Comparison of ENCODE assay signal across 15 cellular contexts in genomic region chr15:98522127-98522526, GRCh38.
A peak's percentile ranks its signal among the peaks of the same experiment; 100 is the strongest.
DNase-seq lines count a peak whose midpoint lies in the region; ATAC-seq, FAIRE-seq and TF ChIP-seq lines count a peak whose summit lies in the region.
"Had no signal": no experiment of that assay in that cellular context is flagged by ENCODE, and none has a peak within 500 bp of the region (broad histone marks: within the 10 kb centered on the region; RNA-seq: fewer than 3 reads in every experiment).

No MANE protein-coding gene starts in this region.

- TF ChIP-seq EP300 in K562 (IDR thresholded peaks at IDR 0.05; ENCODE audit: low read length), result no peak

- no peak overlapping the region for H2BK120ac ChIP-seq in trophoblast cell (ENCODE audit: insufficient read depth, low read length, poor library complexity)

- H3K14ac ChIP-seq in trophoblast cell (ENCODE audit: low read length), result no peak overlapping the region

- no peak for ATAC-seq in K562

- no peak overlapping the region for H2BK12ac ChIP-seq in trophoblast cell (ENCODE audit: low read length)

- intact Hi-C loops in K562 (cut with micrococcal nuclease), result no loop called here

- peaks cover 6% of the 10 kb centered on the region in 2 experiments; a peak in 3 of 5 replicates for H3K27me3 ChIP-seq in K562 (ENCODE audit: control insufficient read depth in 2 of 2, insufficient read depth in 2 of 2, low read length in 2 of 2)
- H3K27me3 ChIP-seq in trophoblast cell (ENCODE audit: insufficient read depth, low read length), result no peaks in the 10 kb centered on the region

- H4K20me1 ChIP-seq in K562 (replicated peaks; ENCODE audit: control insufficient read depth, insufficient read depth, low read length), result no peaks in the 10 kb centered on the region

- H4K12ac ChIP-seq in trophoblast cell (ENCODE audit: low read depth, low read length), result no peak overlapping the region

- no peak overlapping the region for H3K4ac ChIP-seq in trophoblast cell (ENCODE audit: low read depth, low read length)

- no peaks in the 10 kb centered on the region for H3K79me1 ChIP-seq in trophoblast cell (ENCODE audit: low read length)

- H3K36me3 Mint-ChIP-seq in T-helper 2 cell treated with Interferon-gamma antibody and Interleukin-4, amounts not matched to agents 5 μg/mL and 100 μg/mL, for 36 hours (ENCODE audit: low read depth), result no peaks in the 10 kb centered on the region

- in situ Hi-C loops in K562 (cut with MboI), result no loop called here

- H3K4me1 Mint-ChIP-seq in T-helper 2 cell treated with Interferon-gamma antibody and Interleukin-4, amounts not matched to agents 5 μg/mL and 100 μg/mL, for 36 hours (ENCODE audit: low read depth), result peaks cover 6% of the 10 kb centered on the region

- no peak overlapping the region for H2AK5ac ChIP-seq in trophoblast cell (ENCODE audit: low read length)

- no peaks in the 10 kb centered on the region for H3K9me3 Mint-ChIP-seq in T-helper 2 cell treated with Interferon-gamma antibody and Interleukin-4, amounts not matched to agents 5 μg/mL and 100 μg/mL, for 36 hours
- H3K9me3 Mint-ChIP-seq: CD4-positive, alpha-beta T cell; H9 had no signal

- no peak overlapping the region for H3K4me3 Mint-ChIP-seq in T-helper 2 cell treated with Interferon-gamma antibody and Interleukin-4, amounts not matched to agents 5 μg/mL and 100 μg/mL, for 36 hours
- H3K4me3 Mint-ChIP-seq: CD4-positive, alpha-beta T cell; H9 had no signal

- H3K4me2 ChIP-seq in K562 (ENCODE audit: insufficient read depth, low read length), result no peak overlapping the region
- H3K4me2 ChIP-seq in trophoblast cell (ENCODE audit: low read length), result no peak overlapping the region

- H2BK5ac ChIP-seq in trophoblast cell (ENCODE audit: low read depth, low read length, poor library complexity), result no peak overlapping the region

- H3K27ac ChIP-seq in K562 (ENCODE audit: extremely low read depth, low read depth, low read length) (no peak overlapping the region), trophoblast cell (ENCODE audit: low read depth, low read length) (no peak overlapping the region)
- H3K27ac ChIP-seq: C4-2B had no signal

- no peak overlapping the region for H3K23ac ChIP-seq in trophoblast cell (ENCODE audit: low read length)

- H3K18ac ChIP-seq in trophoblast cell (ENCODE audit: low read length), result no peak overlapping the region

- FAIRE-seq in K562 (lab: Jason Lieb, UNC), result no peak
- FAIRE-seq: A204.1, GM19239, H1 had no signal

- H3K9ac ChIP-seq in K562 (ENCODE audit: insufficient read depth in 1 of 2, low read depth in 2 of 2, low read length in 2 of 2) (no peak overlapping the region), trophoblast cell (ENCODE audit: low read length) (no peak overlapping the region)

- no peak overlapping the region for H3K27ac Mint-ChIP-seq in T-helper 2 cell treated with Interferon-gamma antibody and Interleukin-4, amounts not matched to agents 5 μg/mL and 100 μg/mL, for 36 hours
- H3K27ac Mint-ChIP-seq: CD4-positive, alpha-beta T cell; H9 had no signal

- no peak for TF ChIP-seq POLR2A in K562 (conservative IDR thresholded peaks at IDR 0.05)

- H2AFZ ChIP-seq in K562 (ENCODE audit: low read depth, low read length), result no peak overlapping the region
- no peak overlapping the region for H2AFZ ChIP-seq in trophoblast cell (ENCODE audit: insufficient read depth, low read length, poor library complexity)

- TF ChIP-seq RAD21 in K562 (CRISPR knock-in tag; conservative IDR thresholded peaks at IDR 0.05 in 1 of 2, IDR thresholded peaks at IDR 0.05 in 1 of 2), result no peak

- WGBS in K562 (ENCODE audit: insufficient coverage, low coverage, missing lambda C conversion rate), result 0% methylated on average over 5 of the region's 5 CpGs
- no CpG with 5 or more reads among the region's 5 CpGs for WGBS in trophoblast cell (ENCODE audit: extremely low coverage, insufficient coverage, insufficient read length)

- H3K36me3 ChIP-seq in K562 (ENCODE audit: control insufficient read depth, insufficient read depth, low read length) (no peaks in the 10 kb centered on the region), trophoblast cell (ENCODE audit: control insufficient read depth in 1 of 2, insufficient read depth in 2 of 2, low read length in 2 of 2) (no peaks in the 10 kb centered on the region)

- H3K79me2 ChIP-seq in K562 (ENCODE audit: control insufficient read depth, insufficient read depth, low read length), result no peaks in the 10 kb centered on the region
- no peaks in the 10 kb centered on the region for H3K79me2 ChIP-seq in trophoblast cell (ENCODE audit: control insufficient read depth, insufficient read depth, low read length, poor library complexity)

- H3K4me3 ChIP-seq in K562 (no peak overlapping the region), trophoblast cell (ENCODE audit: low read depth, low read length) (peak overlapping the region; percentile 28)

- no peak for TF ChIP-seq CTCF in K562 (IDR thresholded peaks at IDR 0.05 in 2 of 3, conservative IDR thresholded peaks at IDR 0.05 in 1 of 3; ENCODE audit: insufficient read depth in 2 of 3, low read depth in 1 of 3, low read length in 3 of 3)

- POLR2A ChIA-PET in K562 (lab: Yijun Ruan, JAX), result no interaction called here

- CTCF ChIA-PET in K562 (lab: Yijun Ruan, JAX; ENCODE audit: low intra/inter-chr PET ratio), result interaction anchor here (0.6 kb wide), 1 partner anchor 451 kb away, joined by 3 read pairs; no protein-coding TSS in a partner anchor

- H4K8ac ChIP-seq in trophoblast cell (ENCODE audit: low read depth, low read length), result no peak overlapping the region

- BruUV-seq in K562 (replicated peaks; lab: Mats Ljungman, UMichigan), result no TSS peak

- no peak overlapping the region for H4K91ac ChIP-seq in trophoblast cell (ENCODE audit: low read depth, low read length)

- H3K27me3 Mint-ChIP-seq in T-helper 2 cell treated with Interferon-gamma antibody and Interleukin-4, amounts not matched to agents 5 μg/mL and 100 μg/mL, for 36 hours (ENCODE audit: low read depth), result no peaks in the 10 kb centered on the region

- H3K9me3 ChIP-seq in K562 (replicated peaks; ENCODE audit: control insufficient read depth, insufficient read depth, low read depth, low read length) (no peaks in the 10 kb centered on the region), trophoblast cell (ENCODE audit: insufficient read depth, low read depth, low read length) (no peaks in the 10 kb centered on the region)

- H3K9me1 ChIP-seq in K562 (ENCODE audit: control insufficient read depth, insufficient read depth, low read length), result no peaks in the 10 kb centered on the region

- DNase-seq in D341Med (ENCODE audit: low spot score) (peak; percentile 11), K562 (ENCODE audit: extremely low read depth in 1 of 4, low spot score in 3 of 4) (no peak), trophoblast cell (no peak), hippocampal formation (lab: John Stamatoyannopoulos, UW) (no peak)
- DNase-seq in T-helper 2 cell treated with Interferon-gamma antibody and Interleukin-4, amounts not matched to agents 5 μg/mL and 100 μg/mL, for 36 hours (ENCODE audit: low spot score), result no peak
- no peak for DNase-seq in activated T-cell treated with anti-CD3 and anti-CD28 coated beads, Interleukin-2, amount 50 U/mL, for 1 hour
- DNase-seq: AML-193; CD4-positive, alpha-beta T cell; DMS79 treated with DMSO at 0.1 percent for 48 hours; GF-D8; H9 had no signal

- H3K4me1 ChIP-seq in K562 (replicated peaks in 1 of 2; ENCODE audit: control insufficient read depth in 2 of 2, insufficient read depth in 2 of 2, low read length in 2 of 2) (no peaks in the 10 kb centered on the region), trophoblast cell (ENCODE audit: control insufficient read depth in 1 of 2, insufficient read depth in 2 of 2, low read length in 2 of 2) (no peaks in the 10 kb centered on the region)

TF ChIP-seq in K562, 482 proteins besides CTCF, POLR2A, EP300 and RAD21 (continues in another document):
- TF ChIP-seq CXXC5 (CRISPR knock-in tag; IDR thresholded peaks at IDR 0.05), result no peak
- TF ChIP-seq ZNF174 (CRISPR knock-in tag; IDR thresholded peaks at IDR 0.05), result no peak
- TF ChIP-seq PRDM10 (IDR thresholded peaks at IDR 0.05; ENCODE audit: partially characterized antibody), result no peak
- 0 out of 2 replicates have a peak, but pooled peaks have one; percentile 28 for TF ChIP-seq ZNF316 (IDR thresholded peaks at IDR 0.05)
- no peak for TF ChIP-seq JUND (IDR thresholded peaks at IDR 0.05; ENCODE audit: borderline replicate concordance, low read depth, low read length)
- TF ChIP-seq JUND (tag; IDR thresholded peaks at IDR 0.05; ENCODE audit: borderline replicate concordance, low read depth, low read length), result no peak
- no peak for TF ChIP-seq RB1 (IDR thresholded peaks at IDR 0.05; ENCODE audit: low read depth)
